Comparison of ENCODE assay signal across 9 cellular contexts in genomic region chr3:131083190-131083863, GRCh38. TPM values are rescaled to one million over a fixed set of nuclear protein-coding genes. Genes with fewer than 3 reads are reported as not detected.
DNase-seq lines count a peak whose midpoint lies in the region; ATAC-seq and TF ChIP-seq lines count a peak whose summit lies in the region.
"Had no signal": no experiment of that assay in that cellular context is flagged by ENCODE, and none has a peak within 500 bp of the region (broad histone marks: within the 10 kb centered on the region; RNA-seq: fewer than 3 reads in every experiment).

No MANE protein-coding gene starts in this region.

- in situ Hi-C loops in transverse colon (cut with MboI; ENCODE audit: low pct_ligation_motif_present in 1 of 4, low pct_unique_long_range_greater_than_20kb in 1 of 4, low sequenced_read_pairs in 3 of 4), result no loop called here

- H3K36me3 ChIP-seq in left ventricle myocardium inferior (no peaks in the 10 kb centered on the region), transverse colon (no peaks in the 10 kb centered on the region)

- ATAC-seq in GM21515 (IDR thresholded peaks at IDR 0.05; ENCODE audit: unreplicated experiment) (no peak), GM19328 (IDR thresholded peaks at IDR 0.05; ENCODE audit: unreplicated experiment) (no peak)

- H3K9me3 ChIP-seq in left ventricle myocardium inferior (replicated peaks), result no peaks in the 10 kb centered on the region
- no peaks in the 10 kb centered on the region for H3K9me3 ChIP-seq in transverse colon

- H3K4me3 ChIP-seq in left ventricle myocardium inferior (no peak overlapping the region), transverse colon (no peak overlapping the region)

- H3K27ac ChIP-seq in left ventricle myocardium inferior (replicated peaks), result no peak overlapping the region
- no peak overlapping the region for H3K27ac ChIP-seq in transverse colon
- H3K27ac ChIP-seq: 22Rv1 had no signal

- H3K27me3 ChIP-seq in left ventricle myocardium inferior (ENCODE audit: low read depth) (no peaks in the 10 kb centered on the region), transverse colon (no peaks in the 10 kb centered on the region)

- TF ChIP-seq EP300 in transverse colon (IDR thresholded peaks at IDR 0.05; ENCODE audit: low read depth), result no peak

- WGBS in transverse colon (ENCODE audit: low coverage in 1 of 2), 2 donors, result 22% methylated on average over 4 of the region's 4 CpGs; no CpG with 5 or more reads in 1 of the 2 donors

- intact Hi-C loops in left ventricle myocardium inferior (cut with micrococcal nuclease) (no loop called here), transverse colon (cut with DNase I; ENCODE audit: low total_unique reads) (no loop called here)

- DNase-seq in DMS53 (lab: John Stamatoyannopoulos, UW), result peak; percentile 12
- no peak for DNase-seq in DMS53 treated with DMSO at 0.1 percent for 48 hours (lab: John Stamatoyannopoulos, UW; ENCODE audit: unreplicated experiment)
- peak; percentile 79 for DNase-seq in RPMI8226
- peak; percentile 59 for DNase-seq in left ventricle myocardium inferior
- peak; percentile 35 for DNase-seq in transverse colon
- no peak for DNase-seq in NCI-H526 treated with DMSO at 0.1 percent for 48 hours (lab: John Stamatoyannopoulos, UW)

- no peak for TF ChIP-seq POLR2A in transverse colon (IDR thresholded peaks at IDR 0.05)

- no peak for TF ChIP-seq CTCF in left ventricle myocardium inferior (IDR thresholded peaks at IDR 0.05; ENCODE audit: borderline replicate concordance)
- TF ChIP-seq CTCF in transverse colon (IDR thresholded peaks at IDR 0.05), result no peak

- peaks cover 7% of the 10 kb centered on the region for H3K4me1 ChIP-seq in left ventricle myocardium inferior
- no peaks in the 10 kb centered on the region for H3K4me1 ChIP-seq in transverse colon

RNA-seq across cellular contexts. Expression of gene NEK11, which starts 56.6 kb away (rescaled TPM):
- total RNA-seq in left ventricle myocardium inferior, result 1.3 TPM
- 10 to 100 TPM in 1 of 4 donors, 1 to 10 TPM in 3; 4.6 to 12.3 (median 8.5) TPM for total RNA-seq in transverse colon

RNA-seq across cellular contexts. Expression of gene ASTE1, which starts 56.7 kb away (rescaled TPM):
- total RNA-seq in left ventricle myocardium inferior (4.0 TPM), transverse colon (10 to 100 TPM in 2 of 4 donors, 1 to 10 TPM in 2; 3.0 to 16.4 (median 7.7) TPM)

Comparison
In these comparisons a context has a peak if more than half of its experiments do, and no peak if none do; other contexts are left out.
1. DNase-seq: peak in DMS53 (single experiment), RPMI8226 (single experiment), left ventricle myocardium inferior (single experiment) and transverse colon (single experiment); none in DMS53 treated with DMSO at 0.1 percent for 48 hours (single experiment) and NCI-H526 treated with DMSO at 0.1 percent for 48 hours (single experiment).